ENCODE assay signal across 8 cellular contexts in the genomic region with DNA sequence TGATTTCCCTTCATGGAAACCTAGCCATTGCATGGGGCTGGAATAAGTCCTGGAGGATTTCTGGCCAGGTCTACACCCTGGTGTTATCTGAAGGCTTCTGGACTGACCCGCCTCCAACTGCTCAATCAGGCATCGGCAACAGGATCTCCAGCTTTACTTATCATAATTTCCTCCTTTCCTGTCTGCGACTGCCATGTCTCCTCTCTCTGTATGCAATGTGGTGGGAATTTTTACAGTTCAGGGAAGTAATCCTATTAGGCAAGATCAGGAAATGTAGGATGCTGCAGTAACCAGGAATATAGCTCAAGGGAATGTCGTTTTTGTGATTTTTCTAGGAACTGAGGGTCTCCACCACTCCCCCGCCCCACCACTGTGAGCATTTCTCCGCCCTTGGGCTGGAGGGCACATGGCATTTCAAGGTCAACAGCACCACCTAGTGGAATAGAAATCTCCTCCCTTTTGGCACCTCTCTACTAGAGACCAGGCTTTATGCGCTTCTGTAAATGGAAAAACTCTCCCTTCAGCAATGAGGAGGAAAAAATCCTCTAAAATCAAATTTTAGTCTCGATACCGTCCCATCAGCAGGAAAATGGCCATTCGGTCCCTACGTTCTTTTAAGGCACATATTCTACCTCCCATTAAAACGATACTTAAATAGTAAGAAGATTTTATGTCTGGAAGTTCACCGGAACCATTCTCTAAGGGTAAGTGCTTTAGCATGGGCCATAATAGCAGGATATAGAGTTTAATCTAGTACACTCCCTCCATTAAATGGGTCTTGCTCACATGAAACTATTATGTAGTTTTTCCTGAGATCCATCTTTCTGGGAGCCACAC.
A peak's percentile ranks its signal among the peaks of the same experiment; 100 is the strongest.
DNase-seq lines count a peak whose midpoint lies in the region; ATAC-seq and TF ChIP-seq lines count a peak whose summit lies in the region.

No MANE protein-coding gene starts in this region.

- peak overlapping the region; percentile 61 for H2AFZ ChIP-seq in neural progenitor cell (replicated peaks)

- no peaks in the 10 kb centered on the region for H4K20me1 ChIP-seq in neural progenitor cell (ENCODE audit: low read depth)

- TF ChIP-seq CTCF in fibroblast of mammary gland (conservative IDR thresholded peaks at IDR 0.05; ENCODE audit: control insufficient read depth, insufficient read depth, low read depth, low read length) (peak; percentile 75), neural progenitor cell (IDR thresholded peaks at IDR 0.05) (peak; percentile 85), vagina (IDR thresholded peaks at IDR 0.05) (peak; percentile 65 to 68 (median 67))

- H3K27me3 ChIP-seq in neural progenitor cell = no peaks in the 10 kb centered on the region
- H3K27me3 ChIP-seq in vagina = no peaks in the 10 kb centered on the region

- H3K36me3 Mint-ChIP-seq in neural progenitor cell = no peaks in the 10 kb centered on the region

- H3F3A ChIP-seq in neural progenitor cell (ENCODE audit: low read depth) = no peaks in the 10 kb centered on the region

- H3K4me3 ChIP-seq in fibroblast of mammary gland (ENCODE audit: control insufficient read depth, low read depth, low read length) (peak overlapping the region; percentile 4), neural progenitor cell (no peak overlapping the region), vagina (no peak overlapping the region)

- no peaks in the 10 kb centered on the region for H3K27me3 Mint-ChIP-seq in neural progenitor cell (ENCODE audit: insufficient read depth, low read depth)

- no peak overlapping the region for H3K4me3 Mint-ChIP-seq in neural progenitor cell

- H3K4me1 Mint-ChIP-seq in neural progenitor cell = no peaks in the 10 kb centered on the region

- no peak overlapping the region for H3K9ac ChIP-seq in neural progenitor cell

- DNase-seq in Caki2 (ENCODE audit: low read depth) = peak; percentile 30
- DNase-seq in NCI-H69 (lab: John Stamatoyannopoulos, UW) = peak; percentile 80
- DNase-seq in activated T-cell treated with anti-CD3 and anti-CD28 coated beads for 1 hour (ENCODE audit: low read depth) = peak; percentile 5
- DNase-seq in fibroblast of mammary gland (ENCODE audit: low read depth) = peak; percentile 60
- DNase-seq in neural progenitor cell (ENCODE audit: low spot score) = peak; percentile 81
- DNase-seq in vagina (ENCODE audit: extremely low spot score in 2 of 2) = no peak

- H3K9me3 Mint-ChIP-seq in neural progenitor cell = peaks cover 25% of the 10 kb centered on the region

- H3K4me2 ChIP-seq in neural progenitor cell = no peak overlapping the region

- no peaks in the 10 kb centered on the region for H3K4me1 ChIP-seq in neural progenitor cell
- H3K4me1 ChIP-seq in vagina = no peaks in the 10 kb centered on the region

- no peaks in the 10 kb centered on the region for H3K79me2 ChIP-seq in neural progenitor cell (ENCODE audit: low read depth)

- in situ Hi-C loops in Caki2 (cut with HindIII; ENCODE audit: low pct_unique_long_range_greater_than_20kb, low sequenced_read_pairs) = no loop called here

- no peaks in the 10 kb centered on the region for H3K9me3 ChIP-seq in neural progenitor cell (ENCODE audit: low read depth)
- no peaks in the 10 kb centered on the region for H3K9me3 ChIP-seq in vagina

- H3K27ac Mint-ChIP-seq in neural progenitor cell = no peak overlapping the region

- no peak overlapping the region for H3K27ac ChIP-seq in neural progenitor cell
- H3K27ac ChIP-seq in vagina = no peak overlapping the region

- ATAC-seq in GM19328 (IDR thresholded peaks at IDR 0.05; ENCODE audit: unreplicated experiment) (peak; percentile 84), HG03378 (IDR thresholded peaks at IDR 0.05; ENCODE audit: unreplicated experiment) (peak; percentile 93)

- intact Hi-C loops in vagina (cut with DNase I) = no loop called here

- TF ChIP-seq POLR2A in vagina (IDR thresholded peaks at IDR 0.05) = no peak

- no peaks in the 10 kb centered on the region for H3K36me3 ChIP-seq in neural progenitor cell
- no peaks in the 10 kb centered on the region for H3K36me3 ChIP-seq in vagina

Comparison
In these comparisons a context has a peak if more than half of its experiments do, and no peak if none do; other contexts are left out.
1. DNase-seq: peak in Caki2 (single experiment), NCI-H69 (single experiment), activated T-cell treated with anti-CD3 and anti-CD28 coated beads for 1 hour (single experiment), fibroblast of mammary gland (single experiment) and neural progenitor cell (single experiment); none in vagina (0 of 2).
2. Peak in every context shown above with its lines, with median percentiles within 50 percentile points of each other: CTCF ChIP-seq.